Comparison of ENCODE assay signal across 1 cellular context in genomic region chrX:50700921-50701320, GRCh38.
TF ChIP-seq lines count a peak whose summit lies in the region.

No MANE protein-coding gene starts in this region.

TF ChIP-seq in SK-N-SH, 30 proteins besides CTCF, POLR2A, EP300 and RAD21:
- TF ChIP-seq FOXM1 (IDR thresholded peaks at IDR 0.05; ENCODE audit: low read depth) (no peak), REST (IDR thresholded peaks at IDR 0.05; ENCODE audit: low read depth, low read length) (no peak), FOXJ3 (CRISPR knock-in tag; IDR thresholded peaks at IDR 0.05) (no peak), EZH2phosphoT487 (IDR thresholded peaks at IDR 0.05; ENCODE audit: borderline replicate concordance, low read depth) (no peak), USF1 (IDR thresholded peaks at IDR 0.05; ENCODE audit: borderline replicate concordance, low read depth) (no peak), POLR2AphosphoS5 (IDR thresholded peaks at IDR 0.05; ENCODE audit: low read depth, low read length) (no peak), TAF1 (IDR thresholded peaks at IDR 0.05; ENCODE audit: borderline replicate concordance, low read depth, low read length) (no peak), TCF12 (IDR thresholded peaks at IDR 0.05) (no peak), SIN3A (IDR thresholded peaks at IDR 0.05; ENCODE audit: borderline replicate concordance, low read depth, low read length) (no peak), YY1 (IDR thresholded peaks at IDR 0.05; ENCODE audit: low read depth) (no peak), JUND (IDR thresholded peaks at IDR 0.05) (no peak), NFIC (IDR thresholded peaks at IDR 0.05; ENCODE audit: borderline replicate concordance) (no peak), CHD2 (IDR thresholded peaks at IDR 0.05; ENCODE audit: low read length, partially characterized antibody) (no peak), PBX3 (IDR thresholded peaks at IDR 0.05) (no peak), GABPA (IDR thresholded peaks at IDR 0.05; ENCODE audit: low read depth) (no peak), MXI1 (IDR thresholded peaks at IDR 0.05; ENCODE audit: low read depth, low read length) (no peak)
